ENCODE assay signal across 8 cellular contexts in the genomic region with DNA sequence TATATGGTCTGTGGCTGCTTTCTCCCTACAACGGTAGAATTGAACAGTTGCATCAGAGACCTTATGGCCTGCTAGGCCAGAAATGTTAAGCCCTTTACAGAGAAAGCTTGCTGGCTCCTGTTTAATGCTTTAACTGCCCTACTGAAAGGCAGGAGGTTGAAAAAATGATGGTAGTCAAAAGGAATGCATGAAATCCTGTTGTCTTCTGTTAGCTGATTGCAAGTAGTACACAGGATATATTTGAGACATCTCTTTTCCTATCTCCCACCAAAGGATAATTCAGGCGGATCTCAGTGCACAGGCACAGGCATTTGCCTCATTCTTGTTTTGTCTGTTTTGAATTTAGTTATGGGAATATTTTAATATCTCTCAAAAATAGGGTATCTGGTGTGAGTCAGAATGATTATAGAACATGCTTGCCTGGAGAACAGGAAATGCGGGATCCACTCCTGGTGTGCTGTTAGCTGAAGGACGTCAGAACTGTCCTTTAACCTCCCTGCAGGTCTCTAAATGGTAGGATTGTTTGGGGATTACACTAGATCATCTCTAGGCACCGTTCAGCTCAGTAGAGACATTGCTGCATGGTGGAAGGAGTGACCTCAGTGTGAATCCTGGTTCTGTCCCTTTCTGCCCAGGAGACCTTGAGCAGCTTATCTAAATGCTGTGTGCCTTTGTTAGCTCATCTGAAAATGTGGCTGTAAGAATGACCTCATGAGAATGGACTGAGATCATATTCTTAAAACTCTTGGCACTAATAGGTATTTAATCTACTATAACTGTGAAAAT. TPM values are rescaled to one million over a fixed set of nuclear protein-coding genes. Genes with fewer than 3 reads are reported as not detected.
DNase-seq lines count a peak whose midpoint lies in the region; ATAC-seq, FAIRE-seq and TF ChIP-seq lines count a peak whose summit lies in the region.

No MANE protein-coding gene starts in this region.

- POLR2A ChIA-PET in MCF 10A (lab: Yijun Ruan, JAX), result interaction anchor here (0.6 to 2.0 kb wide), 7 partner anchors 8 to 49 kb away, joined by 3 to 9 read pairs (median 4); partner anchors contain the start of gene PACS1

- H3K4me1 Mint-ChIP-seq in MCF 10A (ENCODE audit: insufficient read depth, unreplicated experiment), result peaks cover 23% of the 10 kb centered on the region

- peak; percentile 54 for DNase-seq in MCF 10A (ENCODE audit: unreplicated experiment)
- no peak for DNase-seq in breast epithelium (ENCODE audit: low spot score in 2 of 2)
- DNase-seq in astrocyte of the hippocampus (ENCODE audit: low read depth, low spot score), result peak; percentile 64
- DNase-seq in kidney, result no peak
- DNase-seq in NCI-H526 treated with DMSO at 0.1 percent for 48 hours (lab: John Stamatoyannopoulos, UW), result no peak
- DNase-seq in NCI-H146 (lab: John Stamatoyannopoulos, UW), result no peak
- no peak for DNase-seq in NCI-H2227 treated with DMSO at 0.1 percent for 48 hours (lab: John Stamatoyannopoulos, UW)

- no TSS peak for BruUV-seq in MCF 10A (replicated peaks; lab: Mats Ljungman, UMichigan)

- no peak overlapping the region for H3K9ac ChIP-seq in kidney (ENCODE audit: low read length in 2 of 2)

- TF ChIP-seq CTCF in MCF 10A (IDR thresholded peaks at IDR 0.05; ENCODE audit: unreplicated experiment) (no peak), breast epithelium (IDR thresholded peaks at IDR 0.05) (no peak), kidney (IDR thresholded peaks at IDR 0.05; ENCODE audit: borderline replicate concordance, extremely low read depth, insufficient read depth) (no peak)

- no peaks in the 10 kb centered on the region for H3K27me3 ChIP-seq in breast epithelium

- no peaks in the 10 kb centered on the region for H3K9me3 ChIP-seq in breast epithelium
- H3K9me3 ChIP-seq in kidney (ENCODE audit: control insufficient read depth in 1 of 2, low read length in 2 of 2), result no peaks in the 10 kb centered on the region

- no peak for FAIRE-seq in kidney (lab: Jason Lieb, UNC)

- H3K4me3 Mint-ChIP-seq in MCF 10A (ENCODE audit: unreplicated experiment), result no peak overlapping the region

- ATAC-seq in GM19328 (IDR thresholded peaks at IDR 0.05; ENCODE audit: unreplicated experiment), result no peak

- H3K27me3 Mint-ChIP-seq in MCF 10A (ENCODE audit: insufficient read depth, unreplicated experiment), result no peaks in the 10 kb centered on the region

- intact Hi-C loops in MCF 10A (cut with micrococcal nuclease) (no loop called here), breast epithelium (cut with DNase I; ENCODE audit: low total_unique reads) (no loop called here), kidney (cut with DNase I) (no loop called here)

- no peak overlapping the region for H3K4me3 ChIP-seq in breast epithelium
- no peak overlapping the region for H3K4me3 ChIP-seq in kidney (ENCODE audit: low read length in 2 of 2)

- no peak for TF ChIP-seq POLR2A in breast epithelium (IDR thresholded peaks at IDR 0.05)

- CTCF ChIA-PET in MCF 10A (lab: Yijun Ruan, JAX), result interaction anchor here (0.6 to 2.6 kb wide), 4 partner anchors 16 to 456 kb away, joined by 3 to 12 read pairs (median 4); no protein-coding TSS in a partner anchor

- H3K36me3 ChIP-seq in breast epithelium, result no peaks in the 10 kb centered on the region
- no peaks in the 10 kb centered on the region for H3K36me3 ChIP-seq in kidney (ENCODE audit: control insufficient read depth in 1 of 2, insufficient read depth in 2 of 2, low read length in 2 of 2)

- peak overlapping the region; percentile 92 for H3K27ac Mint-ChIP-seq in MCF 10A (ENCODE audit: low read depth, unreplicated experiment)

- H3K4me1 ChIP-seq in breast epithelium (no peaks in the 10 kb centered on the region), kidney (ENCODE audit: control insufficient read depth in 1 of 2, insufficient read depth in 1 of 2, low read depth in 1 of 2, low read length in 2 of 2) (peaks cover 24 to 34% of the 10 kb centered on the region in 2 donors)

- H3K36me3 Mint-ChIP-seq in MCF 10A (ENCODE audit: insufficient read depth, unreplicated experiment), result no peaks in the 10 kb centered on the region

- H3K27ac ChIP-seq in breast epithelium (no peak overlapping the region), kidney (ENCODE audit: low read depth in 2 of 2, low read length in 2 of 2) (peak overlapping the region; percentile 11 to 67)

- H3K9me3 Mint-ChIP-seq in MCF 10A (ENCODE audit: unreplicated experiment), result no peaks in the 10 kb centered on the region

RNA-seq across cellular contexts. Expression of gene PACS1, which starts 49.5 kb away (rescaled TPM):
- total RNA-seq in MCF 10A (2022), result 32.2 and 33.5 TPM in 2 replicates
- total RNA-seq in breast epithelium, result 10 to 100 TPM; 37.9 to 40.6 (median 38.6) TPM
- 91.8 TPM for total RNA-seq in kidney
- polyA plus RNA-seq in kidney (ENCODE audit: insufficient read depth, low read depth, low replicate concordance), result 23.7 TPM

Comparison
In these comparisons a context has a peak if more than half of its experiments do, and no peak if none do; other contexts are left out.
1. DNase-seq: peak in MCF 10A (single experiment) and astrocyte of the hippocampus (single experiment); none in breast epithelium (0 of 2), kidney (single experiment), NCI-H526 treated with DMSO at 0.1 percent for 48 hours (single experiment), NCI-H146 (single experiment) and NCI-H2227 treated with DMSO at 0.1 percent for 48 hours (single experiment).
2. H3K27ac ChIP-seq: peak in kidney (2 of 2); none in breast epithelium (0 of 2).